ENCODE assay signal across 9 cellular contexts in genomic region chr20:46151936-46152335, GRCh38. TPM values are rescaled to one million over a fixed set of nuclear protein-coding genes. Genes with fewer than 3 reads are reported as not detected.
DNase-seq lines count a peak whose midpoint lies in the region; ATAC-seq, FAIRE-seq and TF ChIP-seq lines count a peak whose summit lies in the region.
"Had no signal": no experiment of that assay in that cellular context is flagged by ENCODE, and none has a peak within 500 bp of the region (broad histone marks: within the 10 kb centered on the region; RNA-seq: fewer than 3 reads in every experiment).

No MANE protein-coding gene starts in this region.

- BruUV-seq in OCI-LY7 (replicated peaks; lab: Mats Ljungman, UMichigan): no TSS peak

- H3K9me3 ChIP-seq in OCI-LY7 (ENCODE audit: low read length): no peaks in the 10 kb centered on the region

- H3K27ac ChIP-seq in OCI-LY7 (ENCODE audit: low read depth, low read length, poor library complexity, severe bottlenecking): no peak overlapping the region

- peak; percentile 81 for TF ChIP-seq CTCF in OCI-LY7 (conservative IDR thresholded peaks at IDR 0.05; ENCODE audit: low read length)
- peak; percentile 34 for TF ChIP-seq CTCF in fibroblast of mammary gland (conservative IDR thresholded peaks at IDR 0.05; ENCODE audit: control insufficient read depth, insufficient read depth, low read depth, low read length)

- DNase-seq in stimulated activated CD4-positive, alpha-beta T cell treated with anti-CD3 and anti-CD28 coated beads, Interleukin-15, amount 100 ng/mL, for 24 hours: peak; percentile 46
- no peak for DNase-seq in stimulated activated CD4-positive, alpha-beta T cell treated with anti-CD3 and anti-CD28 coated beads, Interleukin-4, amount 100 ng/mL, for 4 hours
- peak; percentile 32 for DNase-seq in OCI-LY7 (ENCODE audit: low spot score)
- no peak for DNase-seq in fibroblast of mammary gland (ENCODE audit: low read depth)
- peak; percentile 52 for DNase-seq in urothelium cell line (ENCODE audit: low spot score)
- DNase-seq in NCI-H1436 treated with DMSO at 0.1 percent for 48 hours (lab: John Stamatoyannopoulos, UW): no peak
- DNase-seq: NCI-H446 had no signal

- H3K4me1 ChIP-seq in OCI-LY7 (ENCODE audit: insufficient read depth, low read length, poor library complexity, severe bottlenecking): no peaks in the 10 kb centered on the region

- H3K9me2 ChIP-seq in OCI-LY7 (ENCODE audit: insufficient read depth, low read length): no peaks in the 10 kb centered on the region

- no peak overlapping the region for H2AFZ ChIP-seq in OCI-LY7 (ENCODE audit: low read length)

- no peaks in the 10 kb centered on the region for H4K20me1 ChIP-seq in OCI-LY7 (ENCODE audit: insufficient read depth, low read length)

- no peaks in the 10 kb centered on the region for H3K79me2 ChIP-seq in OCI-LY7 (ENCODE audit: insufficient read depth, low read depth, low read length)

- CTCF ChIA-PET in OCI-LY7 (lab: Charles Lee; ENCODE audit: unreplicated experiment): no interaction called here

- H3K4me2 ChIP-seq in OCI-LY7 (ENCODE audit: low read length): no peak overlapping the region

- intact Hi-C loops in OCI-LY7 (cut with micrococcal nuclease; ENCODE audit: unreplicated experiment): no loop called here

- ATAC-seq in GM19397 (IDR thresholded peaks at IDR 0.05; ENCODE audit: unreplicated experiment) (no peak), GM21515 (IDR thresholded peaks at IDR 0.05; ENCODE audit: unreplicated experiment) (no peak)

- FAIRE-seq in urothelium cell line (lab: Jason Lieb, UNC): no peak

- POLR2A ChIA-PET in OCI-LY7 (lab: Charles Lee): no interaction called here

- H3K4me3 ChIP-seq in OCI-LY7 (ENCODE audit: low read depth, low read length, poor library complexity, severe bottlenecking): no peak overlapping the region
- no peak overlapping the region for H3K4me3 ChIP-seq in fibroblast of mammary gland (ENCODE audit: control insufficient read depth, low read depth, low read length)

- H3K36me3 ChIP-seq in OCI-LY7 (ENCODE audit: insufficient read depth, low read length): no peaks in the 10 kb centered on the region

RNA-seq across cellular contexts. Expression of gene CD40, which starts 33.8 kb away (rescaled TPM):
- total RNA-seq in OCI-LY7 (2014; rRNA removed; shearing (Covaris generic)): 23.0 and 34.7 TPM in 2 replicates
- 64.2 and 71.6 TPM in 2 replicates for total RNA-seq in OCI-LY7 (2022)

Comparison
In these comparisons a context has a peak if more than half of its experiments do, and no peak if none do; other contexts are left out.
1. DNase-seq: peak in stimulated activated CD4-positive, alpha-beta T cell treated with anti-CD3 and anti-CD28 coated beads, Interleukin-15, amount 100 ng/mL, for 24 hours (single experiment), OCI-LY7 (single experiment) and urothelium cell line (single experiment); none in stimulated activated CD4-positive, alpha-beta T cell treated with anti-CD3 and anti-CD28 coated beads, Interleukin-4, amount 100 ng/mL, for 4 hours (0 of 2), fibroblast of mammary gland (single experiment) and NCI-H1436 treated with DMSO at 0.1 percent for 48 hours (single experiment).